In the genomic region with DNA sequence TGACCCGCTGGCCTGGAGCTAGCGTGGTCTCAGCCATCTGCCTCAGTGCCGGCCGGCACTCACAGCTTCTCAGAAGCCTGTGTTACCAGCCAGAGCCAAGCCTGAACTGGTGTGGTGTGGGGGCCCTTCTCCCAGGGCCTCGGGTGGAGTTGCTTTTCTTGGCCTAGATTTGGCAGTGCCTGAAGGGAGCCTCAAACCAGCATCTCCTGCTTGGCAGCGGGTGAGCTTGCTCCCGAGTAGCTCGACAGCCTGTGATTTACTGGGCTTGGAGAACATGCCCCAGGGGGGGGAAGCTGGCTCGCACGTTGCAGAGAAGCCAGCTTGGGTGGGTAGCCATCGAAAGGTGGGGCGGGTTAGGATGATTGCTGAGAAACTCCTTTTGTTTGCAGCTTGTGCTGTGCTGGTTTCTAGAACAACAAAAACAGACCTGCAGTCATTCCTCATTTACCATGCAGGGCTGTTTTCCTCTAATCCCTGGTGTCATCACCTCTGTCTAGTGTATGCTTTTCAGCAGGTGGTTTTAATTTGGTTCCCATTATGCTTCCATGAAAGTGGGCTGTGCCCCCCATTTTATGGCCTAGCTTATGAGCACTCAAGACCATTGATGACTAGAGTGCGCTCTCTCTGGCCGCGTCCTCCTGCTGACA, we compare ENCODE assay signal across 1 cellular context.
TF ChIP-seq lines count a peak whose summit lies in the region.

No MANE protein-coding gene starts in this region.

TF ChIP-seq in GM23338, 12 proteins besides CTCF, POLR2A, EP300 and RAD21:
- TF ChIP-seq, protein P1, sequence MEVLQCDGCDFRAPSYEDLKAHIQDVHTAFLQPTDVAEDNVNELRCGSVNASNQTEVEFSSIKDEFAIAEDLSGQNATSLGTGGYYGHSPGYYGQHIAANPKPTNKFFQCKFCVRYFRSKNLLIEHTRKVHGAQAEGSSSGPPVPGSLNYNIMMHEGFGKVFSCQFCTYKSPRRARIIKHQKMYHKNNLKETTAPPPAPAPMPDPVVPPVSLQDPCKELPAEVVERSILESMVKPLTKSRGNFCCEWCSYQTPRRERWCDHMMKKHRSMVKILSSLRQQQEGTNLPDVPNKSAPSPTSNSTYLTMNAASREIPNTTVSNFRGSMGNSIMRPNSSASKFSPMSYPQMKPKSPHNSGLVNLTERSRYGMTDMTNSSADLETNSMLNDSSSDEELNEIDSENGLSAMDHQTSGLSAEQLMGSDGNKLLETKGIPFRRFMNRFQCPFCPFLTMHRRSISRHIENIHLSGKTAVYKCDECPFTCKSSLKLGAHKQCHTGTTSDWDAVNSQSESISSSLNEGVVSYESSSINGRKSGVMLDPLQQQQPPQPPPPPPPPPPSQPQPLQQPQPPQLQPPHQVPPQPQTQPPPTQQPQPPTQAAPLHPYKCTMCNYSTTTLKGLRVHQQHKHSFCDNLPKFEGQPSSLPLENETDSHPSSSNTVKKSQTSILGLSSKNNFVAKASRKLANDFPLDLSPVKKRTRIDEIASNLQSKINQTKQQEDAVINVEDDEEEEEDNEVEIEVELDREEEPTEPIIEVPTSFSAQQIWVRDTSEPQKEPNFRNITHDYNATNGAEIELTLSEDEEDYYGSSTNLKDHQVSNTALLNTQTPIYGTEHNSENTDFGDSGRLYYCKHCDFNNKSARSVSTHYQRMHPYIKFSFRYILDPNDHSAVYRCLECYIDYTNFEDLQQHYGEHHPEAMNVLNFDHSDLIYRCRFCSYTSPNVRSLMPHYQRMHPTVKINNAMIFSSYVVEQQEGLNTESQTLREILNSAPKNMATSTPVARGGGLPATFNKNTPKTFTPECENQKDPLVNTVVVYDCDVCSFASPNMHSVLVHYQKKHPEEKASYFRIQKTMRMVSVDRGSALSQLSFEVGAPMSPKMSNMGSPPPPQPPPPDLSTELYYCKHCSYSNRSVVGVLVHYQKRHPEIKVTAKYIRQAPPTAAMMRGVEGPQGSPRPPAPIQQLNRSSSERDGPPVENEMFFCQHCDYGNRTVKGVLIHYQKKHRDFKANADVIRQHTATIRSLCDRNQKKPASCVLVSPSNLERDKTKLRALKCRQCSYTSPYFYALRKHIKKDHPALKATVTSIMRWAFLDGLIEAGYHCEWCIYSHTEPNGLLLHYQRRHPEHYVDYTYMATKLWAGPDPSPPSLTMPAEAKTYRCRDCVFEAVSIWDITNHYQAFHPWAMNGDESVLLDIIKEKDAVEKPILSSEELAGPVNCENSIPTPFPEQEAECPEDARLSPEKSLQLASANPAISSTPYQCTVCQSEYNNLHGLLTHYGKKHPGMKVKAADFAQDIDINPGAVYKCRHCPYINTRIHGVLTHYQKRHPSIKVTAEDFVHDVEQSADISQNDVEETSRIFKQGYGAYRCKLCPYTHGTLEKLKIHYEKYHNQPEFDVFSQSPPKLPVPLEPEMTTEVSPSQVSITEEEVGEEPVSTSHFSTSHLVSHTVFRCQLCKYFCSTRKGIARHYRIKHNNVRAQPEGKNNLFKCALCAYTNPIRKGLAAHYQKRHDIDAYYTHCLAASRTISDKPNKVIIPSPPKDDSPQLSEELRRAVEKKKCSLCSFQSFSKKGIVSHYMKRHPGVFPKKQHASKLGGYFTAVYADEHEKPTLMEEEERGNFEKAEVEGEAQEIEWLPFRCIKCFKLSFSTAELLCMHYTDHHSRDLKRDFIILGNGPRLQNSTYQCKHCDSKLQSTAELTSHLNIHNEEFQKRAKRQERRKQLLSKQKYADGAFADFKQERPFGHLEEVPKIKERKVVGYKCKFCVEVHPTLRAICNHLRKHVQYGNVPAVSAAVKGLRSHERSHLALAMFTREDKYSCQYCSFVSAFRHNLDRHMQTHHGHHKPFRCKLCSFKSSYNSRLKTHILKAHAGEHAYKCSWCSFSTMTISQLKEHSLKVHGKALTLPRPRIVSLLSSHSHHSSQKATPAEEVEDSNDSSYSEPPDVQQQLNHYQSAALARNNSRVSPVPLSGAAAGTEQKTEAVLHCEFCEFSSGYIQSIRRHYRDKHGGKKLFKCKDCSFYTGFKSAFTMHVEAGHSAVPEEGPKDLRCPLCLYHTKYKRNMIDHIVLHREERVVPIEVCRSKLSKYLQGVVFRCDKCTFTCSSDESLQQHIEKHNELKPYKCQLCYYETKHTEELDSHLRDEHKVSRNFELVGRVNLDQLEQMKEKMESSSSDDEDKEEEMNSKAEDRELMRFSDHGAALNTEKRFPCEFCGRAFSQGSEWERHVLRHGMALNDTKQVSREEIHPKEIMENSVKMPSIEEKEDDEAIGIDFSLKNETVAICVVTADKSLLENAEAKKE (CRISPR knock-in tag; IDR thresholded peaks at IDR 0.05), result no peak
- TF ChIP-seq POLR2AphosphoS5 (IDR thresholded peaks at IDR 0.05; ENCODE audit: low read depth), result no peak
- TF ChIP-seq STAT1 (IDR thresholded peaks at IDR 0.05; ENCODE audit: unreplicated experiment), result no peak
- TF ChIP-seq EZH2 (IDR thresholded peaks at IDR 0.05; ENCODE audit: low read depth, unreplicated experiment), result no peak
- no peak for TF ChIP-seq EZH2phosphoT487 (IDR thresholded peaks at IDR 0.05; ENCODE audit: unreplicated experiment)
- TF ChIP-seq ETS1 (IDR thresholded peaks at IDR 0.05), result no peak
